Comparison of ENCODE assay signal across 16 cellular contexts in genomic region chr18:34399892-34400291, GRCh38.
"Had no signal": no experiment of that assay in that cellular context is flagged by ENCODE, and none has a peak within 500 bp of the region (broad histone marks: within the 10 kb centered on the region; RNA-seq: fewer than 3 reads in every experiment).

No MANE protein-coding gene starts in this region.

- DNase-seq: hypothalamus; islet precursor cell; lower lobe of right lung; mammary epithelial cell; mesenchymal stem cell; naive B cell; natural killer cell; nephron progenitor cell; occipital lobe; right lobe of liver; stimulated activated CD4-positive, alpha-beta T cell treated with anti-CD3 and anti-CD28 coated beads, Interleukin-4, amount 100 ng/mL, for 24 hours; stimulated activated naive CD4-positive, alpha-beta T cell; tibial artery; trophoblast cell; upper lobe of right lung had no signal

- ATAC-seq: lower lobe of right lung; natural killer cell; right lobe of liver; stimulated activated effector memory CD8-positive, alpha-beta T cell treated with anti-CD3 and anti-CD28 coated beads, Interleukin-12 subunit alpha, Interleukin-12 subunit beta, amount 100 ng/mL, for 72 hours; upper lobe of right lung had no signal
